20 cellular contexts compared by ENCODE assay signal in the genomic region with DNA sequence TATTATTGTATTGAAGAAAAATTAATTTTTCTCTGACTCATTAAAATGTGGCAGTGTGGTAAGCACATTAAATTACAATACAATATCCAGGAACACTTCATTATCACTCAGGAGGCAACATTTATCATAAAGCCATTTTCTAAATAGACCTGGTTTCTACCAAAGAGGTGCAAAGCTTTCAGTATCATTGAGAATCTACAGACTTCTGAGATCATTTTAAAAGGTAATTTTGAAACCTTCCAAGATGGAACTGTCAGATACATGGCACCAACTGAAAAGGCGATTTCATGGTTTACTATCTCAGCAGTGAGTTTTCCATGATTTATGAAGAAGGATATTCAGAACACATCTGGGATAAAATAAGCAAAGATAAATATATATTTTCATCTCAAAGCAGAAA.
DNase-seq lines count a peak whose midpoint lies in the region; ATAC-seq and TF ChIP-seq lines count a peak whose summit lies in the region.
"Had no signal": no experiment of that assay in that cellular context is flagged by ENCODE, and none has a peak within 500 bp of the region (broad histone marks: within the 10 kb centered on the region; RNA-seq: fewer than 3 reads in every experiment).

No MANE protein-coding gene starts in this region.

- H3K9me3 Mint-ChIP-seq in activated naive CD4-positive, alpha-beta T cell treated with anti-CD3 and anti-CD28 coated beads, Interleukin-2, amount 50 U/mL, for 72 hours, result peaks cover 3% of the 10 kb centered on the region in 2 donors
- H3K9me3 Mint-ChIP-seq: CD4-positive, alpha-beta T cell had no signal

- DNase-seq in PC-3 (no peak), DMS153 treated with DMSO at 0.1 percent for 48 hours (lab: John Stamatoyannopoulos, UW; ENCODE audit: unreplicated experiment) (no peak), GM19240 (ENCODE audit: insufficient read length, low spot score) (no peak)
- no peak for DNase-seq in activated naive CD4-positive, alpha-beta T cell treated with anti-CD3 and anti-CD28 coated beads, Interleukin-2, amount 50 U/mL, for 72 hours (ENCODE audit: low spot score in 2 of 2)
- DNase-seq: 8988T; AML-193; BE2C; CD4-positive, alpha-beta T cell; CD8-positive, alpha-beta memory T cell; DMS 273 treated with DMSO at 0.1 percent for 48 hours; DMS53; GF-D8; GM23248; H7; HCEC 1CT had no signal

- H3K27ac Mint-ChIP-seq in activated naive CD4-positive, alpha-beta T cell treated with anti-CD3 and anti-CD28 coated beads, Interleukin-2, amount 50 U/mL, for 72 hours, result no peak overlapping the region
- H3K27ac Mint-ChIP-seq: CD14-positive monocyte; CD4-positive, alpha-beta T cell; CD8-positive, alpha-beta memory T cell had no signal

- H3K79me2 ChIP-seq in ACC112 (ENCODE audit: control insufficient read depth, insufficient read depth, low read length, unreplicated experiment), result no peaks in the 10 kb centered on the region
- no peaks in the 10 kb centered on the region for H3K79me2 ChIP-seq in PC-3 (ENCODE audit: low read length)

- no peaks in the 10 kb centered on the region for H3K9me2 ChIP-seq in PC-3 (replicated peaks; ENCODE audit: low read length)

- H3K27me3 ChIP-seq in ACC112 (ENCODE audit: insufficient read depth, low read length) (no peaks in the 10 kb centered on the region), PC-3 (ENCODE audit: low read length) (no peaks in the 10 kb centered on the region)
- H3K27me3 ChIP-seq: BE2C; BLaER1 treated with 17β-estradiol and CSF1 and Interleukin-3, amounts not matched to agents 10 nM and 100 nM had no signal

- H3K9ac ChIP-seq in PC-3 (ENCODE audit: low read length), result no peak overlapping the region
- H3K9ac ChIP-seq: BLaER1 treated with 17β-estradiol and CSF1 and Interleukin-3, amounts not matched to agents 10 nM and 100 nM; GM23248 had no signal

- no TSS peak for BruUV-seq in PC-3 (replicated peaks; lab: Mats Ljungman, UMichigan)

- H3K9me3 ChIP-seq in PC-3 (ENCODE audit: low read length), result no peaks in the 10 kb centered on the region
- H3K9me3 ChIP-seq: BE2C; BLaER1 treated with 17β-estradiol and CSF1 and Interleukin-3, amounts not matched to agents 10 nM and 100 nM had no signal

- intact Hi-C loops in PC-3 (cut with micrococcal nuclease), result loop anchor here (5.0 kb wide), 2 partner anchors 92 to 247 kb away; no protein-coding TSS in a partner anchor

- no peak overlapping the region for H3K4me2 ChIP-seq in PC-3 (ENCODE audit: low read length)
- H3K4me2 ChIP-seq: BLaER1 treated with 17β-estradiol and CSF1 and Interleukin-3, amounts not matched to agents 10 nM and 100 nM had no signal

- no peaks in the 10 kb centered on the region for H3K36me3 Mint-ChIP-seq in activated naive CD4-positive, alpha-beta T cell treated with anti-CD3 and anti-CD28 coated beads, Interleukin-2, amount 50 U/mL, for 72 hours
- H3K36me3 Mint-ChIP-seq: CD14-positive monocyte; CD8-positive, alpha-beta memory T cell had no signal

- H2AFZ ChIP-seq in ACC112 (ENCODE audit: low read length, unreplicated experiment), result no peak overlapping the region
- no peak overlapping the region for H2AFZ ChIP-seq in PC-3 (ENCODE audit: low read length)
- H2AFZ ChIP-seq: GM23248 had no signal

- peak overlapping the region; percentile 63; the same call in 1 of the 2 replicates for H3K27ac ChIP-seq in ACC112 (ENCODE audit: low read depth, low read length)
- H3K27ac ChIP-seq in PC-3 (ENCODE audit: low read length), result peak overlapping the region; percentile 61; the same call in 1 of the 2 replicates
- H3K27ac ChIP-seq: BLaER1 treated with 17β-estradiol and CSF1 and Interleukin-3, amounts not matched to agents 10 nM and 100 nM had no signal

- no peak for ATAC-seq in PC-3
- ATAC-seq in SK-N-SH treated with all-trans-retinoic acid at 6 μM for 48 hours, result no peak
- ATAC-seq in HG03039 (IDR thresholded peaks at IDR 0.05; ENCODE audit: unreplicated experiment), result no peak
- no peak for ATAC-seq in activated naive CD4-positive, alpha-beta T cell treated with anti-CD3 and anti-CD28 coated beads, Interleukin-2, amount 50 U/mL, for 72 hours

- H3K4me1 ChIP-seq in ACC112 (ENCODE audit: control insufficient read depth, insufficient read depth, low read length, unreplicated experiment) (peaks cover 33% of the 10 kb centered on the region), PC-3 (ENCODE audit: insufficient read depth, low read length) (peaks cover 40% of the 10 kb centered on the region)
- H3K4me1 ChIP-seq: BE2C; BLaER1 treated with 17β-estradiol and CSF1 and Interleukin-3, amounts not matched to agents 10 nM and 100 nM had no signal

- no peak for TF ChIP-seq CTCF in PC-3 (conservative IDR thresholded peaks at IDR 0.05; ENCODE audit: low read depth, low read length)

- CTCF ChIA-PET in PC-3 (lab: Charles Lee), result no interaction called here

- no peak overlapping the region for H3K4me3 ChIP-seq in ACC112 (ENCODE audit: low read depth, low read length)
- no peak overlapping the region for H3K4me3 ChIP-seq in PC-3 (ENCODE audit: low read length)
- H3K4me3 ChIP-seq: BLaER1 treated with 17β-estradiol and CSF1 and Interleukin-3, amounts not matched to agents 10 nM and 100 nM had no signal

- peaks cover 15% of the 10 kb centered on the region for H3K36me3 ChIP-seq in ACC112 (ENCODE audit: insufficient read depth, low read length)
- H3K36me3 ChIP-seq in PC-3 (ENCODE audit: low read depth, low read length), result 0 out of 2 replicates have a peak, but pooled peaks cover 3% of the 10 kb centered on the region
- H3K36me3 ChIP-seq: BE2C; BLaER1 treated with 17β-estradiol and CSF1 and Interleukin-3, amounts not matched to agents 10 nM and 100 nM had no signal

- no peaks in the 10 kb centered on the region for H3F3A ChIP-seq in PC-3 (ENCODE audit: low read length, unreplicated experiment)

- POLR2A ChIA-PET in PC-3 (lab: Charles Lee; ENCODE audit: unreplicated experiment), result no interaction called here

- H4K20me1 ChIP-seq in PC-3 (ENCODE audit: low read length), result no peaks in the 10 kb centered on the region
- H4K20me1 ChIP-seq: BLaER1 treated with 17β-estradiol and CSF1 and Interleukin-3, amounts not matched to agents 10 nM and 100 nM had no signal

TF ChIP-seq in SK-N-SH treated with all-trans-retinoic acid at 6 μM for 48 hours, 23 proteins besides CTCF, POLR2A, EP300 and RAD21:
- TF ChIP-seq ISL1 (CRISPR knock-in tag; IDR thresholded peaks at IDR 0.05) (peak; percentile 59), ARNTL (CRISPR knock-in tag; IDR thresholded peaks at IDR 0.05; ENCODE audit: borderline replicate concordance, low read depth) (no peak), TOX (CRISPR knock-in tag; IDR thresholded peaks at IDR 0.05; ENCODE audit: borderline replicate concordance) (no peak)
